ENCODE assay signal across 21 cellular contexts in genomic region chr9:71157731-71158130, GRCh38. TPM values are rescaled to one million over a fixed set of nuclear protein-coding genes. Genes with fewer than 3 reads are reported as not detected.
"Had no signal": no experiment of that assay in that cellular context is flagged by ENCODE, and none has a peak within 500 bp of the region (broad histone marks: within the 10 kb centered on the region; RNA-seq: fewer than 3 reads in every experiment).

No MANE protein-coding gene starts in this region.

- H3K27ac Mint-ChIP-seq: mesothelial cell of epicardium, naive B cell had no signal

- H3K36me3 Mint-ChIP-seq: mesothelial cell of epicardium, naive B cell had no signal

- H3K4me3 Mint-ChIP-seq: mesothelial cell of epicardium, naive B cell had no signal

- DNase-seq: dermis blood vessel endothelial cell; dorsolateral prefrontal cortex; effector CD4-positive, alpha-beta T cell; effector memory CD4-positive, alpha-beta T cell; foreskin keratinocyte; heart left ventricle; hypothalamus; left cardiac atrium; left lung; left ventricle myocardium superior; lower lobe of right lung; mesenchymal stem cell; mucosa of descending colon; naive B cell had no signal

- ATAC-seq: foreskin keratinocyte, gastroesophageal sphincter, heart left ventricle, left cardiac atrium, left lung, left ventricle myocardium superior, lower lobe of right lung, mucosa of descending colon had no signal

- H3K27me3 ChIP-seq: dorsolateral prefrontal cortex, esophagus muscularis mucosa, foreskin keratinocyte, gastroesophageal sphincter, heart left ventricle, hepatocyte, left lung had no signal

- H3K27me3 Mint-ChIP-seq: naive B cell had no signal

- H3K4me1 Mint-ChIP-seq: mesothelial cell of epicardium, naive B cell had no signal

- H3K4me1 ChIP-seq: esophagus muscularis mucosa, foreskin keratinocyte, gastroesophageal sphincter, heart left ventricle, left lung, lower lobe of right lung had no signal

- H3K9me3 Mint-ChIP-seq: mesothelial cell of epicardium, naive B cell had no signal

- H3K36me3 ChIP-seq: esophagus muscularis mucosa, gastroesophageal sphincter, heart left ventricle, left lung, lower lobe of right lung had no signal

- H3K9me3 ChIP-seq: esophagus muscularis mucosa, gastroesophageal sphincter, heart left ventricle, left lung, lower lobe of right lung, mucosa of descending colon had no signal

- H3K4me3 ChIP-seq: coronary artery, dorsolateral prefrontal cortex, esophagus muscularis mucosa, gastroesophageal sphincter, heart left ventricle, hepatocyte, left lung, lower lobe of right lung, mucosa of descending colon had no signal

RNA-seq across cellular contexts. Expression of gene TRPM3, which starts 36.3 kb away (rescaled TPM):
- total RNA-seq: epithelial cell of proximal tubule, foreskin keratinocyte, kidney epithelial cell had no signal
- polyA plus RNA-seq: foreskin keratinocyte had no signal
